In genomic region chr6:97947841-97948240, GRCh38 we compare ENCODE assay signal across 2 cellular contexts.
TF ChIP-seq lines count a peak whose summit lies in the region.

No MANE protein-coding gene starts in this region.

TF ChIP-seq in HEK293, 187 proteins besides CTCF, POLR2A, EP300 and RAD21:
- TF ChIP-seq ZNF510 (tag by site-specific recombination; IDR thresholded peaks at IDR 0.05; ENCODE audit: insufficient replicate concordance) (no peak), HOXA7 (CRISPR knock-in tag; IDR thresholded peaks at IDR 0.05; ENCODE audit: borderline replicate concordance) (no peak), GLI4 (tag by site-specific recombination; IDR thresholded peaks at IDR 0.05) (no peak), ZNF394 (tag by site-specific recombination; IDR thresholded peaks at IDR 0.05; ENCODE audit: borderline replicate concordance) (0 out of 2 replicates have a peak, but pooled peaks have one; percentile 27), ZNF366 (tag by site-specific recombination; conservative IDR thresholded peaks at IDR 0.05) (peak; percentile 74), ZNF660 (tag by site-specific recombination; IDR thresholded peaks at IDR 0.05) (peak; percentile 60; the same call in 1 of the 2 replicates)
- TF ChIP-seq, protein P1, sequence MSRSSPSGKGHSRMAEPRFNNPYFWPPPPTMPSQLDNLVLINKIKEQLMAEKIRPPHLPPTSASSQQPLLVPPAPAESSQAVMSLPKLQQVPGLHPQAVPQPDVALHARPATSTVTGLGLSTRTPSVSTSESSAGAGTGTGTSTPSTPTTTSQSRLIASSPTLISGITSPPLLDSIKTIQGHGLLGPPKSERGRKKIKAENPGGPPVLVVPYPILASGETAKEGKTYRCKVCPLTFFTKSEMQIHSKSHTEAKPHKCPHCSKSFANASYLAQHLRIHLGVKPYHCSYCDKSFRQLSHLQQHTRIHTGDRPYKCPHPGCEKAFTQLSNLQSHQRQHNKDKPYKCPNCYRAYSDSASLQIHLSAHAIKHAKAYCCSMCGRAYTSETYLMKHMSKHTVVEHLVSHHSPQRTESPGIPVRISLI (tag by site-specific recombination; IDR thresholded peaks at IDR 0.05) = peak; percentile 48; the same call in 1 of the 2 replicates
- TF ChIP-seq, protein P2, sequence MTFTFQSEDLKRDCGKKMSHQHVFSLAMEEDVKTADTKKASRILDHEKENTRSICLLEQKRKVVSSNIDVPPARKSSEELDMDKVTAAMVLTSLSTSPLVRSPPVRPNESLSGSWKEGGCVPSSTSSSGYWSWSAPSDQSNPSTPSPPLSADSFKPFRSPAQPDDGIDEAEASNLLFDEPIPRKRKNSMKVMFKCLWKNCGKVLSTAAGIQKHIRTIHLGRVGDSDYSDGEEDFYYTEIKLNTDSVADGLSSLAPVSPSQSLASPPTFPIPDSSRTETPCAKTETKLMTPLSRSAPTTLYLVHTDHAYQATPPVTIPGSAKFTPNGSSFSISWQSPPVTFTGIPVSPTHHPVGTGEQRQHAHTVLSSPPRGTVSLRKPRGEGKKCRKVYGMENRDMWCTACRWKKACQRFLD (tag by site-specific recombination; IDR thresholded peaks at IDR 0.05) = no peak
TF ChIP-seq in HEK293: peak in this region for 4.

TF ChIP-seq in endothelial cell of umbilical vein, 7 proteins besides CTCF, POLR2A, EP300 and RAD21:
- TF ChIP-seq MYC (IDR thresholded peaks at IDR 0.05; ENCODE audit: low read depth, low read length) = no peak
- no peak for TF ChIP-seq GATA2 (IDR thresholded peaks at IDR 0.05; ENCODE audit: insufficient read depth, insufficient read length, low read depth, low read length)
- TF ChIP-seq JUN (IDR thresholded peaks at IDR 0.05; ENCODE audit: borderline replicate concordance, insufficient read depth, insufficient read length, low read depth) = no peak
- TF ChIP-seq, protein P3, sequence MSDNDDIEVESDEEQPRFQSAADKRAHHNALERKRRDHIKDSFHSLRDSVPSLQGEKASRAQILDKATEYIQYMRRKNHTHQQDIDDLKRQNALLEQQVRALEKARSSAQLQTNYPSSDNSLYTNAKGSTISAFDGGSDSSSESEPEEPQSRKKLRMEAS (IDR thresholded peaks at IDR 0.05; ENCODE audit: insufficient read depth, insufficient read length) = no peak
- TF ChIP-seq POLR2AphosphoS5 (IDR thresholded peaks at IDR 0.05; ENCODE audit: insufficient read depth, low read depth, low read length) = no peak
- no peak for TF ChIP-seq FOS (IDR thresholded peaks at IDR 0.05; ENCODE audit: borderline replicate concordance, insufficient read depth, low read length)
- TF ChIP-seq EZH2 (IDR thresholded peaks at IDR 0.05; ENCODE audit: borderline replicate concordance, low read depth, low read length, severe bottlenecking) = no peak
